4 cellular contexts compared by ENCODE assay signal in the genomic region with DNA sequence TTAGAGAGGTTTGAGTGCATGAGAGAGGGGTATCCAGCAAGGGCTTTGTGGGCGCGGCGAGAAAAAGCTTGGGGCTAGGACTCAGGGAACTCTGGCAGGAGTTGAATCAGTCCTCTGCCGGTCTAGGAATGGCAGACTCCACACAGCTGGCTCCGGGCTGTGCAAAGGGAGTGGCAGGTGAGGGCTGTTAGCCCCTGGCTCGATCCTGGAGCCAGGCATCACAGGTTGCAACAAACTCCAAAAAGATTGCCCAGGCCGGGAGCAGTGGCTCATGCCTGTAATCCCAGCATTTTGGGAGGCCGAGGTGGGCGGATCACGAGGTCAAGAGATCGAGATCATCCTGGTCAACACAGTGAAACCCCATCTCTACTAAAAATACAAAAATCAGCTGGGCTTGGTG. TPM values are rescaled to one million over a fixed set of nuclear protein-coding genes. Genes with fewer than 3 reads are reported as not detected.
"Had no signal": no experiment of that assay in that cellular context is flagged by ENCODE, and none has a peak within 500 bp of the region (broad histone marks: within the 10 kb centered on the region; RNA-seq: fewer than 3 reads in every experiment).

No MANE protein-coding gene starts in this region.

RNA-seq across cellular contexts. Expression of a gene that starts 20.2 kb away (rescaled TPM):
- total RNA-seq: activated CD8-positive, alpha-beta T cell treated with anti-CD3 and anti-CD28 coated beads for 36 hours; activated naive CD8-positive, alpha-beta T cell treated with anti-CD3 and anti-CD28 coated beads for 36 hours; activated T-cell treated with anti-CD3 and anti-CD28 coated beads, Interleukin-2, amount 50 U/mL, for 72 hours; activated T-helper 2 cell treated with anti-CD3 and anti-CD28 coated beads, Interferon-gamma antibody, Interleukin-2, Interleukin-4, amounts not matched to agents 10 μg/mL and 5 μg/mL and 100 μg/mL, durations not matched to agents 14 hours and 24 hours and 36 hours had no signal
